ENCODE assay signal across 8 cellular contexts in genomic region chr19:38634757-38635482, GRCh38. TPM values are rescaled to one million over a fixed set of nuclear protein-coding genes. Genes with fewer than 3 reads are reported as not detected.
DNase-seq lines count a peak whose midpoint lies in the region; ATAC-seq and TF ChIP-seq lines count a peak whose summit lies in the region.

No MANE protein-coding gene starts in this region.

- H3K36me3 Mint-ChIP-seq in activated naive CD8-positive, alpha-beta T cell: peaks cover 7% of the 10 kb centered on the region

- H3K27ac Mint-ChIP-seq in activated naive CD8-positive, alpha-beta T cell: peak overlapping the region; percentile 35

- no peaks in the 10 kb centered on the region for H3K27me3 ChIP-seq in psoas muscle (ENCODE audit: insufficient read depth in 3 of 3, low read length in 2 of 3)

- peak; percentile 92 for TF ChIP-seq CTCF in psoas muscle (IDR thresholded peaks at IDR 0.05)

- H3K27ac ChIP-seq in psoas muscle: peak overlapping the region; percentile 72

- ATAC-seq in SK-N-SH treated with all-trans-retinoic acid at 6 μM for 48 hours (peak; percentile 80), Right ventricle myocardium inferior (peak; percentile 57), psoas muscle (peak; percentile 66 to 77 (median 70)), GM21360 (IDR thresholded peaks at IDR 0.05; ENCODE audit: unreplicated experiment) (no peak), HG02981 (IDR thresholded peaks at IDR 0.05; ENCODE audit: unreplicated experiment) (no peak)

- H3K9me3 ChIP-seq in psoas muscle: no peaks in the 10 kb centered on the region

- peaks cover 4 to 71% of the 10 kb centered on the region in 2 donors for H3K36me3 ChIP-seq in psoas muscle (ENCODE audit: insufficient read depth in 1 of 2, low read depth in 1 of 2)

- intact Hi-C loops in Right ventricle myocardium inferior (cut with DNase I) (loop anchor here (2.0 to 5.0 kb wide), 2 partner anchors 232 to 297 kb away; partner anchors contain the start of genes FAM98C, MRPS12 and SARS2), psoas muscle (cut with DNase I) (loop anchor here in 1 of 2 donors (5.0 kb wide), 1 partner anchor 233 kb away; the partner anchor contains the start of gene FAM98C)

- peak overlapping the region; percentile 35 for H3K4me3 Mint-ChIP-seq in activated naive CD8-positive, alpha-beta T cell

- H3K4me3 ChIP-seq in psoas muscle: no peak overlapping the region

- H3K4me1 ChIP-seq in psoas muscle: peaks cover 8% of the 10 kb centered on the region

- WGBS in psoas muscle, 3 donors: 63 to 66% (median 65%) methylated on average over 17 of the region's 17 CpGs

- peak; percentile 63 for DNase-seq in COLO668 (lab: John Stamatoyannopoulos, UW; ENCODE audit: unreplicated experiment)
- DNase-seq in HT1080 (ENCODE audit: low read depth): peak; percentile 61
- DNase-seq in Right ventricle myocardium inferior (ENCODE audit: missing footprints): peak; percentile 89
- peak; percentile 79 to 87 for DNase-seq in psoas muscle

- H3K4me1 Mint-ChIP-seq in activated naive CD8-positive, alpha-beta T cell (ENCODE audit: low read depth): peaks cover 31% of the 10 kb centered on the region

- no peaks in the 10 kb centered on the region for H3K9me3 Mint-ChIP-seq in activated naive CD8-positive, alpha-beta T cell (ENCODE audit: low read depth)

- no peaks in the 10 kb centered on the region for H3K27me3 Mint-ChIP-seq in activated naive CD8-positive, alpha-beta T cell

TF ChIP-seq in SK-N-SH treated with all-trans-retinoic acid at 6 μM for 48 hours, 23 proteins besides CTCF, POLR2A, EP300 and RAD21:
- no peak for TF ChIP-seq PATZ1 (CRISPR knock-in tag; IDR thresholded peaks at IDR 0.05; ENCODE audit: borderline replicate concordance)
TF ChIP-seq in SK-N-SH treated with all-trans-retinoic acid at 6 μM for 48 hours: peak in this region for 0.

RNA-seq across cellular contexts. Expression of gene ACTN4, which starts 12.5 kb away (rescaled TPM):
- total RNA-seq in HT1080 (2014; rRNA removed; shearing (Covaris generic)): 446 and 615 TPM in 2 replicates
- polyA plus RNA-seq in HT1080 (2015; cell fraction: cytosol; rRNA removed): 417 and 451 TPM in 2 replicates
- polyA plus RNA-seq in HT1080 (2015; cell fraction: nucleus; rRNA removed): 2,693 and 2,910 TPM in 2 replicates
- total RNA-seq in Right ventricle myocardium inferior (145 TPM), psoas muscle (100 to 1,000 TPM in 1 of 4 donors, 10 to 100 TPM in 3; 79.9 to 127 (median 89.2) TPM)
- polyA plus RNA-seq in psoas muscle: 10 to 100 TPM; 38.3 to 45.2 (median 43.0) TPM

RNA-seq across cellular contexts. Expression of gene EIF3K, which starts 15.9 kb away (rescaled TPM):
- total RNA-seq in HT1080 (2014; rRNA removed; shearing (Covaris generic)): 564 and 651 TPM in 2 replicates
- 559 and 698 TPM in 2 replicates for polyA plus RNA-seq in HT1080 (2015; cell fraction: cytosol; rRNA removed)
- 308 and 347 TPM in 2 replicates for polyA plus RNA-seq in HT1080 (2015; cell fraction: nucleus; rRNA removed)
- total RNA-seq in Right ventricle myocardium inferior (660 TPM), psoas muscle (100 to 1,000 TPM; 367 to 549 (median 436) TPM)
- 100 to 1,000 TPM; 422 to 984 (median 637) TPM for polyA plus RNA-seq in psoas muscle

RNA-seq across cellular contexts. Expression of gene MAP4K1, which starts 17.2 kb away (rescaled TPM):
- total RNA-seq in HT1080 (2014; rRNA removed; shearing (Covaris generic)): 0.20 and 0.24 TPM in 2 replicates
- 0.10 and 0.44 TPM in 2 replicates for polyA plus RNA-seq in HT1080 (2015; cell fraction: cytosol; rRNA removed)
- polyA plus RNA-seq in HT1080 (2015; cell fraction: nucleus; rRNA removed): 0.24 and 0.68 TPM in 2 replicates
- 3.1 TPM for total RNA-seq in Right ventricle myocardium inferior
- total RNA-seq in psoas muscle: 1 to 10 TPM in 3 of 4 donors, under 1 TPM in 1; 0.67 to 1.4 (median 1.2) TPM
- under 1 TPM; 0.36 to 0.68 (median 0.64) TPM for polyA plus RNA-seq in psoas muscle

Comparison
In these comparisons a context has a peak if more than half of its experiments do, and no peak if none do; other contexts are left out.
1. ATAC-seq: peak in SK-N-SH treated with all-trans-retinoic acid at 6 μM for 48 hours (single experiment), Right ventricle myocardium inferior (single experiment) and psoas muscle (4 of 4); none in GM21360 (single experiment) and HG02981 (single experiment).
2. Peak in every context shown above with its lines, with median percentiles within 50 percentile points of each other: DNase-seq.